1 cellular context compared by ENCODE assay signal in genomic region chr14:36521598-36522345, GRCh38.
TF ChIP-seq lines count a peak whose summit lies in the region.

No MANE protein-coding gene starts in this region.

TF ChIP-seq in K562, 482 proteins besides CTCF, POLR2A, EP300 and RAD21 (continued from another document):
- no peak for TF ChIP-seq ZBTB40 (IDR thresholded peaks at IDR 0.05)
- TF ChIP-seq ZBTB40 (CRISPR knock-in tag; IDR thresholded peaks at IDR 0.05), result no peak
